In genomic region chr13:113073942-113074341, GRCh38 we compare ENCODE assay signal across 19 cellular contexts. TPM values are rescaled to one million over a fixed set of nuclear protein-coding genes. Genes with fewer than 3 reads are reported as not detected.
DNase-seq lines count a peak whose midpoint lies in the region; ATAC-seq and TF ChIP-seq lines count a peak whose summit lies in the region.
"Had no signal": no experiment of that assay in that cellular context is flagged by ENCODE, and none has a peak within 500 bp of the region (broad histone marks: within the 10 kb centered on the region; RNA-seq: fewer than 3 reads in every experiment).

No MANE protein-coding gene starts in this region.

- H3K4me3 ChIP-seq in right atrium auricular region (no peak overlapping the region), dorsolateral prefrontal cortex (no peak overlapping the region)
- H3K4me3 ChIP-seq: BLaER1 treated with 17β-estradiol and CSF1 and Interleukin-3, amounts not matched to agents 10 nM and 100 nM had no signal

- TF ChIP-seq CTCF in right atrium auricular region (IDR thresholded peaks at IDR 0.05) = no peak
- TF ChIP-seq CTCF in dorsolateral prefrontal cortex (IDR thresholded peaks at IDR 0.05 in 54 of 56, conservative IDR thresholded peaks at IDR 0.05 in 2 of 56; ENCODE audit: low read depth in 1 of 56, partially characterized antibody in 56 of 56) = no peak

- no peaks in the 10 kb centered on the region for H3K9me3 ChIP-seq in right atrium auricular region

- H3K27ac ChIP-seq in right atrium auricular region (no peak overlapping the region), dorsolateral prefrontal cortex (peak overlapping the region; percentile 8 to 95 (median 81))
- H3K27ac ChIP-seq: BLaER1 treated with 17β-estradiol and CSF1 and Interleukin-3, amounts not matched to agents 10 nM and 100 nM had no signal

- DNase-seq in Right ventricle myocardium superior (peak; percentile 19), right atrium auricular region (ENCODE audit: low spot score) (no peak), dorsolateral prefrontal cortex (no peak), posterior vena cava (ENCODE audit: low spot score) (peak; percentile 49), superior temporal gyrus (ENCODE audit: extremely low spot score) (peak; percentile 62), NCI-H2171 treated with DMSO at 0.1 percent for 48 hours (lab: John Stamatoyannopoulos, UW) (no peak), HUDEP-2 (lab: John Stamatoyannopoulos, UW; ENCODE audit: unreplicated experiment in 76 of 76) (no peak)
- DNase-seq: 8988T; AML-193; Calu3; CD4-positive, CD25-positive, alpha-beta regulatory T cell; DMS 273 treated with DMSO at 0.1 percent for 48 hours; GOT3; H9 had no signal

- ATAC-seq in Right ventricle myocardium superior (ENCODE audit: poor library complexity) = no peak
- ATAC-seq in HG03175 (IDR thresholded peaks at IDR 0.05; ENCODE audit: unreplicated experiment) = no peak
- ATAC-seq: HepG2 had no signal

- no peaks in the 10 kb centered on the region for H3K4me1 ChIP-seq in right atrium auricular region

- peaks cover 15% of the 10 kb centered on the region for H3K36me3 ChIP-seq in right atrium auricular region
- H3K36me3 ChIP-seq: BLaER1 treated with 17β-estradiol and CSF1 and Interleukin-3, amounts not matched to agents 10 nM and 100 nM had no signal

- intact Hi-C loops in Right ventricle myocardium superior (cut with DNase I) (no loop called here), dorsolateral prefrontal cortex (cut with DNase I) (no loop called here), posterior vena cava (cut with DNase I) (no loop called here)

- H3K27me3 ChIP-seq in right atrium auricular region (no peaks in the 10 kb centered on the region), dorsolateral prefrontal cortex (no peaks in the 10 kb centered on the region)
- H3K27me3 ChIP-seq: BLaER1 treated with 17β-estradiol and CSF1 and Interleukin-3, amounts not matched to agents 10 nM and 100 nM had no signal

RNA-seq across cellular contexts. Expression of gene F7, which starts 31.6 kb away (rescaled TPM):
- total RNA-seq in Right ventricle myocardium superior (0.08 TPM), right atrium auricular region (under 1 TPM in 1 of 2 donors, not detected in 1; 0.20 TPM), dorsolateral prefrontal cortex (1 to 10 TPM in 87 of 120 experiments, under 1 TPM in 32, not detected in 1; 0.19 to 4.5 (median 1.5) TPM), posterior vena cava (under 1 TPM in 1 of 2 donors, not detected in 1; 0.10 TPM)
- total RNA-seq: Calu3; CD4-positive, CD25-positive, alpha-beta regulatory T cell had no signal

RNA-seq across cellular contexts. Expression of gene F10, which starts 48.7 kb away (rescaled TPM):
- total RNA-seq in Right ventricle myocardium superior = 4.5 TPM
- total RNA-seq in right atrium auricular region = 10 to 100 TPM; 21.9 to 27.5 TPM
- 1 to 10 TPM in 44 of 120 experiments, under 1 TPM in 58, not detected in 18; 0.29 to 7.1 (median 0.92) TPM for total RNA-seq in dorsolateral prefrontal cortex
- 10 to 100 TPM; 19.8 to 48.4 TPM for total RNA-seq in posterior vena cava
- total RNA-seq: Calu3; CD4-positive, CD25-positive, alpha-beta regulatory T cell; Daoy; HT1080 had no signal

Comparison
In these comparisons a context has a peak if more than half of its experiments do, and no peak if none do; other contexts are left out.
1. DNase-seq: peak in Right ventricle myocardium superior (single experiment), posterior vena cava (single experiment) and superior temporal gyrus (single experiment); none in right atrium auricular region (single experiment), dorsolateral prefrontal cortex (0 of 10), NCI-H2171 treated with DMSO at 0.1 percent for 48 hours (single experiment) and HUDEP-2 (0 of 76).
2. H3K27ac ChIP-seq: peak in dorsolateral prefrontal cortex (59 of 59); none in right atrium auricular region (0 of 2).